21 cellular contexts compared by ENCODE assay signal in the genomic region with DNA sequence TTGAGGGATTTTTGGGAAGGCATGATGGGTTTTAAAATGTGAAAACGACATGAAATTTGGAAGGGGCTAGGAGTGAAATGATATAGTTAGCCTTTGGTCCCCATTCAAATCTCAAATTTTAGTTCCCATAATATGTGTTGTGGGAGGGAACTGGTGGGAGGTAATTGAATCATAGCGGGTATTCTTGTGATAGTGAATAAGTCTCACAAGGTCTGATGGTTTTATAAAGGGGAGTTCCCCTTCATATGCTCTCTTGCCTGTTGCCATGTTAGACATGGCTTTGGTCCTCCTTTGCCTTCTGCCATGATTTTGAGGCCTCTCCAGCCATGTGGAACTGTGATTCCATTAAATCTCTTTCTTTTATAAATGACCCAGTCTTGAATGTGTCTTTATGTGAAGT.
"Had no signal": no experiment of that assay in that cellular context is flagged by ENCODE, and none has a peak within 500 bp of the region (broad histone marks: within the 10 kb centered on the region; RNA-seq: fewer than 3 reads in every experiment).

No MANE protein-coding gene starts in this region.

- H3K36me3 ChIP-seq: colonic mucosa, gastroesophageal sphincter, ovary, right lobe of liver had no signal

- H3K4me3 Mint-ChIP-seq: activated naive CD4-positive, alpha-beta T cell treated with anti-CD3 and anti-CD28 coated beads, Interleukin-2, amount 10 ng/mL, durations not matched to agents 7 days and 5 days had no signal

- H3K4me1 ChIP-seq: colonic mucosa, tibial nerve had no signal

- ATAC-seq: gastroesophageal sphincter, left ventricle myocardium superior, right lobe of liver had no signal

- H3K27me3 Mint-ChIP-seq: activated naive CD4-positive, alpha-beta T cell treated with anti-CD3 and anti-CD28 coated beads, Interleukin-2, amount 10 ng/mL, durations not matched to agents 7 days and 5 days; progenitor cell of endocrine pancreas had no signal

- H3K4me3 ChIP-seq: colonic mucosa, gastroesophageal sphincter, hepatocyte, ovary, right lobe of liver, stomach, tibial nerve had no signal

- H3K4me1 Mint-ChIP-seq: activated naive CD4-positive, alpha-beta T cell treated with anti-CD3 and anti-CD28 coated beads, Interleukin-2, amount 10 ng/mL, durations not matched to agents 7 days and 5 days had no signal

- H3K9me3 ChIP-seq: colonic mucosa, gastroesophageal sphincter, ovary, right lobe of liver had no signal

- H3K27ac ChIP-seq: colonic mucosa, gastroesophageal sphincter, hepatocyte, ovary, right lobe of liver, stomach, tibial nerve had no signal

- DNase-seq: activated CD4-positive, alpha-beta T cell treated with anti-CD3 and anti-CD28 coated beads for 4 hours; activated CD4-positive, alpha-beta T cell treated with anti-CD3 and anti-CD28 coated beads, Interleukin-2, amount 50 U/mL, for 48 hours; activated CD4-positive, CD25-positive, alpha-beta regulatory T cell; activated CD8-positive, alpha-beta memory T cell treated with anti-CD3 and anti-CD28 coated beads, Interleukin-2, amount 50 U/mL, for 48 hours; activated effector memory CD4-positive, alpha-beta T cell treated with anti-CD3 and anti-CD28 coated beads, Interleukin-2, amount 50 U/mL, for 16 hours; activated naive CD4-positive, alpha-beta T cell treated with anti-CD3 and anti-CD28 coated beads, Interleukin-2, amount 10 ng/mL, durations not matched to agents 7 days and 5 days; anterior cingulate cortex; colonic mucosa; effector CD8-positive, alpha-beta T cell; islet precursor cell; left ventricle myocardium superior; mammary epithelial cell; ovary; right lobe of liver; stimulated activated CD4-positive, alpha-beta T cell treated with anti-CD3 and anti-CD28 coated beads, Interleukin-2, amount 100 ng/mL, for 48 hours; stomach; T-helper 1 cell had no signal

- H3K27ac Mint-ChIP-seq: activated naive CD4-positive, alpha-beta T cell treated with anti-CD3 and anti-CD28 coated beads, Interleukin-2, amount 10 ng/mL, durations not matched to agents 7 days and 5 days; progenitor cell of endocrine pancreas had no signal

- H3K27me3 ChIP-seq: colonic mucosa, gastroesophageal sphincter, hepatocyte, ovary, right lobe of liver, stomach, tibial nerve had no signal
